In the genomic region with DNA sequence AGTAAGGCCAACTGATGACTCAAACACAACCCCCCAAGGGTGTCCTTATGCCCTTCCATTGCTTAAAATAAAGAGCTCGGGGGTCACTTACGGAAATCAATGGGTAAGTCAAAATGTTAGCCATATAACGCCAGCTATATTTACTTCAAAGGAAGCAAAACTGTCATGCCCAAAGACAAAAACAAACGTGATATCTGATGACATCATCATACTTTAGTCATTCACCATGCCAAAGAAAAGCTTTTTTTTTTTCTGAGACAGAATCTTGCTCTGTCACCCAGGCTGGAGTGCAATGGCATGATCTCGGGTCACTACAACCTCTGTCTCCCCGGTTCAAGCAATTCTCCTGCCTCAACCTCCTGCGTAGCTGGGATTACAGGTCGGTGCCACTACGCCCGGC, we compare ENCODE assay signal across 25 cellular contexts.
"Had no signal": no experiment of that assay in that cellular context is flagged by ENCODE, and none has a peak within 500 bp of the region (broad histone marks: within the 10 kb centered on the region; RNA-seq: fewer than 3 reads in every experiment).

No MANE protein-coding gene starts in this region.

- H3K36me3 Mint-ChIP-seq: natural killer cell treated with Interleukin-12 subunit alpha and Interleukin-12 subunit beta and Interleukin-15 and Interleukin-18, amount 100 ng/mL, for 72 hours; neural progenitor cell; stimulated activated effector memory CD8-positive, alpha-beta T cell treated with anti-CD3 and anti-CD28 coated beads, Interleukin-12 subunit alpha, Interleukin-12 subunit beta, amount 100 ng/mL, for 72 hours had no signal

- H3K27me3 ChIP-seq: foreskin keratinocyte, hepatocyte, neural progenitor cell, suprapubic skin, thyroid gland, upper lobe of left lung, vagina had no signal

- H3K4me3 ChIP-seq: hepatocyte, lung, neural progenitor cell, pancreas, suprapubic skin, thyroid gland, upper lobe of left lung, vagina had no signal

- H3K9me3 ChIP-seq: pancreas, suprapubic skin, thyroid gland, upper lobe of left lung, vagina had no signal

- H3K27ac ChIP-seq: foreskin keratinocyte, hepatocyte, neural progenitor cell, pancreas, suprapubic skin, thyroid gland, upper lobe of left lung, vagina had no signal

- FAIRE-seq: kidney, pancreas had no signal

- ATAC-seq: foreskin keratinocyte; left colon; left ventricle myocardium superior; natural killer cell treated with Interleukin-12 subunit alpha and Interleukin-12 subunit beta and Interleukin-15 and Interleukin-18, amount 100 ng/mL, for 72 hours; pancreas; right cardiac atrium; stimulated activated effector memory CD8-positive, alpha-beta T cell treated with anti-CD3 and anti-CD28 coated beads, Interleukin-12 subunit alpha, Interleukin-12 subunit beta, amount 100 ng/mL, for 72 hours; stimulated activated naive CD8-positive, alpha-beta T cell treated with anti-CD3 and anti-CD28 coated beads, Interleukin-15, Interleukin-2, amounts not matched to agents 100 U/mL and 50 U/mL, for 24 hours had no signal

- H3K4me1 ChIP-seq: foreskin keratinocyte had no signal

- H3K4me2 ChIP-seq: hepatocyte, neural progenitor cell had no signal

- H3K4me3 Mint-ChIP-seq: natural killer cell treated with Interleukin-12 subunit alpha and Interleukin-12 subunit beta and Interleukin-15 and Interleukin-18, amount 100 ng/mL, for 72 hours; neural progenitor cell; stimulated activated effector memory CD8-positive, alpha-beta T cell treated with anti-CD3 and anti-CD28 coated beads, Interleukin-12 subunit alpha, Interleukin-12 subunit beta, amount 100 ng/mL, for 72 hours had no signal

- H3K9ac ChIP-seq: neural progenitor cell had no signal

- H3K27ac Mint-ChIP-seq: natural killer cell treated with Interleukin-12 subunit alpha and Interleukin-12 subunit beta and Interleukin-15 and Interleukin-18, amount 100 ng/mL, for 72 hours; neural progenitor cell; progenitor cell of endocrine pancreas; stimulated activated effector memory CD8-positive, alpha-beta T cell treated with anti-CD3 and anti-CD28 coated beads, Interleukin-12 subunit alpha, Interleukin-12 subunit beta, amount 100 ng/mL, for 72 hours had no signal

- H3K79me2 ChIP-seq: hepatocyte had no signal

- H3K36me3 ChIP-seq: neural progenitor cell, pancreas, suprapubic skin, thyroid gland, upper lobe of left lung, vagina had no signal

- H3K9me3 Mint-ChIP-seq: natural killer cell treated with Interleukin-12 subunit alpha and Interleukin-12 subunit beta and Interleukin-15 and Interleukin-18, amount 100 ng/mL, for 72 hours; stimulated activated effector memory CD8-positive, alpha-beta T cell treated with anti-CD3 and anti-CD28 coated beads, Interleukin-12 subunit alpha, Interleukin-12 subunit beta, amount 100 ng/mL, for 72 hours had no signal

- DNase-seq: dermis blood vessel endothelial cell; erythroblast; foreskin keratinocyte; head of caudate nucleus; kidney; left colon; left ventricle myocardium superior; mesenchymal stem cell; midbrain; nucleus accumbens; pancreas; right cardiac atrium; stimulated activated CD4-positive, alpha-beta T cell treated with anti-CD3 and anti-CD28 coated beads, Interleukin-4, amount 100 ng/mL, for 1 hour; stimulated activated CD8-positive, alpha-beta memory T cell treated with anti-CD3 and anti-CD28 coated beads, Interleukin-4, amount 100 ng/mL, for 48 hours; stimulated activated naive CD8-positive, alpha-beta T cell treated with anti-CD3 and anti-CD28 coated beads, Interleukin-15, Interleukin-2, amounts not matched to agents 100 U/mL and 50 U/mL, for 24 hours; thyroid gland; upper lobe of left lung had no signal

- H2AFZ ChIP-seq: hepatocyte, neural progenitor cell had no signal
